ENCODE assay signal across 8 cellular contexts in the genomic region with DNA sequence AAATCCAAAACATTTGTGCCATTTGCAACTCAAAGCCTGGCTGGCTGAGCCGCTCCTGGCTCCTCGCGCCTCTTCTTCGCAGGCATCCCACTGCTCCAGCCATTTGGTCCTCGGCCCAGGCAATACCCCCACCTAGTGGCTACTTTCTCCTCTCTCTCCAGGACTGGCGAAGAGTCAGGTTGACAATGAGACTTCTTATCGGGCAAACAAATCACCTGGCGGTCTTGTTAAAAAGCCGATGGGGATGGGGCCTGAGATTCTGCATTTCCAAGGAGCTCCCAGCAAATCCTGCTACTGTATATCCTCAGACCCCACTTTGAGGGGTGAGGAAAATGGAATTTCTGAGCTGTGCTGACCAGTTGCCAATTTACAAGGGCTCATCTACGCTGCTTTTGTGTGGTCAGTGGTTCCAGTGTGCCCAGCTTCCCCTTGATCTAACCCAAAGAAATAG.
A peak's percentile ranks its signal among the peaks of the same experiment; 100 is the strongest.
DNase-seq lines count a peak whose midpoint lies in the region; ATAC-seq and TF ChIP-seq lines count a peak whose summit lies in the region.

No MANE protein-coding gene starts in this region.

- peaks cover 0 to 5% (median 0%) of the 10 kb centered on the region in 4 donors for H3K4me1 ChIP-seq in sigmoid colon

- no peak for ATAC-seq in activated CD8-positive, alpha-beta T cell treated with anti-CD3 and anti-CD28 coated beads, Interleukin-2, amount 10 ng/mL, durations not matched to agents 7 days and 5 days
- ATAC-seq in left ventricle myocardium superior (peak; percentile 78), HG02840 (IDR thresholded peaks at IDR 0.05; ENCODE audit: low FRiP score, unreplicated experiment) (no peak), GM19463 (IDR thresholded peaks at IDR 0.05; ENCODE audit: unreplicated experiment) (no peak)

- peaks cover 0 to 17% (median 0%) of the 10 kb centered on the region in 3 donors for H3K27me3 ChIP-seq in sigmoid colon

- CTCF ChIA-PET in activated CD8-positive, alpha-beta T cell treated with anti-CD3 and anti-CD28 coated beads, Interleukin-2, amount 10 ng/mL, durations not matched to agents 7 days and 5 days (lab: Charles Lee): interaction anchor here (1.0 to 1.5 kb wide), 3 partner anchors 10 to 76 kb away, joined by 3 to 8 read pairs (median 5); no protein-coding TSS in a partner anchor

- intact Hi-C loops in left ventricle myocardium superior (cut with micrococcal nuclease): loop anchor here (10.0 kb wide), 1 partner anchor 740 kb away; no protein-coding TSS in a partner anchor
- intact Hi-C loops in sigmoid colon (cut with DNase I): no loop called here

- no peak for TF ChIP-seq POLR2A in sigmoid colon (IDR thresholded peaks at IDR 0.05)

- H3K4me3 ChIP-seq in AG09309 (ENCODE audit: control insufficient read depth, low read depth, low read length) (no peak overlapping the region), GM12865 (ENCODE audit: low read depth, low read length) (no peak overlapping the region), sigmoid colon (no peak overlapping the region)

- H3K27ac Mint-ChIP-seq in activated CD8-positive, alpha-beta T cell treated with anti-CD3 and anti-CD28 coated beads, Interleukin-2, amount 10 ng/mL, durations not matched to agents 7 days and 5 days: no peak overlapping the region

- H3K27me3 Mint-ChIP-seq in activated CD8-positive, alpha-beta T cell treated with anti-CD3 and anti-CD28 coated beads, Interleukin-2, amount 10 ng/mL, durations not matched to agents 7 days and 5 days (ENCODE audit: low read depth): peaks cover 2% of the 10 kb centered on the region

- no peaks in the 10 kb centered on the region for H3K36me3 Mint-ChIP-seq in activated CD8-positive, alpha-beta T cell treated with anti-CD3 and anti-CD28 coated beads, Interleukin-2, amount 10 ng/mL, durations not matched to agents 7 days and 5 days (ENCODE audit: low read depth)

- no peak overlapping the region for H3K27ac ChIP-seq in sigmoid colon

- DNase-seq in AG09309 (ENCODE audit: low read depth) (peak; percentile 8), GM12865 (ENCODE audit: low read depth) (peak; percentile 78), NCI-H1694 (lab: John Stamatoyannopoulos, UW) (peak; percentile 29), left ventricle myocardium superior (peak; percentile 52), sigmoid colon (peak; percentile 67)
- DNase-seq in activated CD8-positive, alpha-beta T cell treated with anti-CD3 and anti-CD28 coated beads, Interleukin-2, amount 10 ng/mL, durations not matched to agents 7 days and 5 days: peak; percentile 40

- H3K4me3 Mint-ChIP-seq in activated CD8-positive, alpha-beta T cell treated with anti-CD3 and anti-CD28 coated beads, Interleukin-2, amount 10 ng/mL, durations not matched to agents 7 days and 5 days: no peak overlapping the region

- no peak for TF ChIP-seq EP300 in sigmoid colon (IDR thresholded peaks at IDR 0.05)

- H3K36me3 ChIP-seq in sigmoid colon: no peaks in the 10 kb centered on the region

- TF ChIP-seq CTCF in AG09309 (IDR thresholded peaks at IDR 0.05; ENCODE audit: control insufficient read depth, insufficient read depth, low read depth, low read length, missing control alignments): peak; percentile 89
- TF ChIP-seq CTCF in GM12865 (IDR thresholded peaks at IDR 0.05; ENCODE audit: insufficient read depth, low read depth, low read length, missing control alignments): peak; percentile 85
- TF ChIP-seq CTCF in sigmoid colon (IDR thresholded peaks at IDR 0.05): peak in 3 of 4 experiments; percentile 40 to 68 (median 55)

- H3K9me3 ChIP-seq in sigmoid colon: no peaks in the 10 kb centered on the region

- no peaks in the 10 kb centered on the region for H3K9me3 Mint-ChIP-seq in activated CD8-positive, alpha-beta T cell treated with anti-CD3 and anti-CD28 coated beads, Interleukin-2, amount 10 ng/mL, durations not matched to agents 7 days and 5 days (ENCODE audit: insufficient read depth)

- POLR2A ChIA-PET in activated CD8-positive, alpha-beta T cell treated with anti-CD3 and anti-CD28 coated beads, Interleukin-2, amount 10 ng/mL, durations not matched to agents 7 days and 5 days (lab: Charles Lee): no interaction called here

- H3K4me1 Mint-ChIP-seq in activated CD8-positive, alpha-beta T cell treated with anti-CD3 and anti-CD28 coated beads, Interleukin-2, amount 10 ng/mL, durations not matched to agents 7 days and 5 days (ENCODE audit: low read depth): no peaks in the 10 kb centered on the region

- whole genome bisulfite sequencing in sigmoid colon, 2 donors: 7 to 13% methylated on average over 10 of the region's 10 CpGs

Comparison
In these comparisons a context has a peak if more than half of its experiments do, and no peak if none do; other contexts are left out.
1. DNase-seq: peak in every context shown above with its lines; median percentile 78 in GM12865; 67 in sigmoid colon; 52 in left ventricle myocardium superior; 40 in activated CD8-positive, alpha-beta T cell treated with anti-CD3 and anti-CD28 coated beads, Interleukin-2, amount 10 ng/mL, durations not matched to agents 7 days and 5 days; 29 in NCI-H1694; 8 in AG09309.